In the genomic region with DNA sequence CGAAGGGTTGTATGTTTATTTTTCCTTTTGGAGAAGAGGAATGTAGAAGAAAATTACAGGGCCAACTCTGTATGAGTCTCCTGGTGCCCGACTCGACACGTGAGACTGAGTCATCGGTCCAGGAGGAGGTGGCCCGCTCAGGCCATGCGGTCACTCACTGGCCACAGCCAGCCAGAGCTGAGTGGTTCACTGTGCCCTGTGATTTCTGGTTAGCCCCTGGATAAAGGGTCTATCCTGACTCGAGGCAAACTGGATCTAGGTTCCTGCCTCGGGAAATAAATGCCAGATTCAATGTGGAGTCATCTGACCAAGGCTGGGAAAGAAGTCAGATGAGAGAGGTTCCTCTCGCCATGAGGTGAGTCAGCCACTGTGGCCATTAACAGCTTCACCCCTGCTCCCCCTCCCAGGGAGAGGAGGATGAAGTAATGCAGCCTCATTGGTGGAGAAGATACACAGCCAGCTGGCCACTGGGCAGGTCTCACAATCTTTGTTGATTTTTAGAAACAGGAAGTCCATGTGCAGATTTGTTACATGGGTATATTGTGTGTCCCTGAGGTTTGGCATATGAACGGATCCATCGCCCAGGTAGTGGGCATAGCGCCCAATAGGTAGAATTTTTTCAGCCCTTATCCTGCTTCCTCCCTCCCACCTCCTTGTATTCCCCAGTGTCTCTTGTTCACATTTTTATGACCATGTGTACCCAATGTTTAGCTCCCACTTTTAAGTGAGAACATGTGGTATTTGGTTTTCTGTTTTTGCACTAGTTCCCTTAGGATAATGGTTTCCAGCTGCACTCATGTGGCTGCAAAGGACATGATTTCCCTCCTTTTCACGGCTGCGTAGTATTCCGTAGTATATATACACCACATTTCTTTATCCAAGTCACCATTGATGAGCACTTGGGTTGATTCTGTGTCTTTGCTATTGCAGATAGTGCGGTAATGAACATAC, we compare ENCODE assay signal across 1 cellular context.
TF ChIP-seq lines count a peak whose summit lies in the region.

No MANE protein-coding gene starts in this region.

TF ChIP-seq in HepG2, 621 proteins besides CTCF, POLR2A, EP300 and RAD21 (continues in another document):
- TF ChIP-seq EHMT2 (IDR thresholded peaks at IDR 0.05; ENCODE audit: borderline replicate concordance, low read depth, low read length), result no peak
- TF ChIP-seq BATF2 (CRISPR knock-in tag; IDR thresholded peaks at IDR 0.05), result no peak
- TF ChIP-seq, protein P1, sequence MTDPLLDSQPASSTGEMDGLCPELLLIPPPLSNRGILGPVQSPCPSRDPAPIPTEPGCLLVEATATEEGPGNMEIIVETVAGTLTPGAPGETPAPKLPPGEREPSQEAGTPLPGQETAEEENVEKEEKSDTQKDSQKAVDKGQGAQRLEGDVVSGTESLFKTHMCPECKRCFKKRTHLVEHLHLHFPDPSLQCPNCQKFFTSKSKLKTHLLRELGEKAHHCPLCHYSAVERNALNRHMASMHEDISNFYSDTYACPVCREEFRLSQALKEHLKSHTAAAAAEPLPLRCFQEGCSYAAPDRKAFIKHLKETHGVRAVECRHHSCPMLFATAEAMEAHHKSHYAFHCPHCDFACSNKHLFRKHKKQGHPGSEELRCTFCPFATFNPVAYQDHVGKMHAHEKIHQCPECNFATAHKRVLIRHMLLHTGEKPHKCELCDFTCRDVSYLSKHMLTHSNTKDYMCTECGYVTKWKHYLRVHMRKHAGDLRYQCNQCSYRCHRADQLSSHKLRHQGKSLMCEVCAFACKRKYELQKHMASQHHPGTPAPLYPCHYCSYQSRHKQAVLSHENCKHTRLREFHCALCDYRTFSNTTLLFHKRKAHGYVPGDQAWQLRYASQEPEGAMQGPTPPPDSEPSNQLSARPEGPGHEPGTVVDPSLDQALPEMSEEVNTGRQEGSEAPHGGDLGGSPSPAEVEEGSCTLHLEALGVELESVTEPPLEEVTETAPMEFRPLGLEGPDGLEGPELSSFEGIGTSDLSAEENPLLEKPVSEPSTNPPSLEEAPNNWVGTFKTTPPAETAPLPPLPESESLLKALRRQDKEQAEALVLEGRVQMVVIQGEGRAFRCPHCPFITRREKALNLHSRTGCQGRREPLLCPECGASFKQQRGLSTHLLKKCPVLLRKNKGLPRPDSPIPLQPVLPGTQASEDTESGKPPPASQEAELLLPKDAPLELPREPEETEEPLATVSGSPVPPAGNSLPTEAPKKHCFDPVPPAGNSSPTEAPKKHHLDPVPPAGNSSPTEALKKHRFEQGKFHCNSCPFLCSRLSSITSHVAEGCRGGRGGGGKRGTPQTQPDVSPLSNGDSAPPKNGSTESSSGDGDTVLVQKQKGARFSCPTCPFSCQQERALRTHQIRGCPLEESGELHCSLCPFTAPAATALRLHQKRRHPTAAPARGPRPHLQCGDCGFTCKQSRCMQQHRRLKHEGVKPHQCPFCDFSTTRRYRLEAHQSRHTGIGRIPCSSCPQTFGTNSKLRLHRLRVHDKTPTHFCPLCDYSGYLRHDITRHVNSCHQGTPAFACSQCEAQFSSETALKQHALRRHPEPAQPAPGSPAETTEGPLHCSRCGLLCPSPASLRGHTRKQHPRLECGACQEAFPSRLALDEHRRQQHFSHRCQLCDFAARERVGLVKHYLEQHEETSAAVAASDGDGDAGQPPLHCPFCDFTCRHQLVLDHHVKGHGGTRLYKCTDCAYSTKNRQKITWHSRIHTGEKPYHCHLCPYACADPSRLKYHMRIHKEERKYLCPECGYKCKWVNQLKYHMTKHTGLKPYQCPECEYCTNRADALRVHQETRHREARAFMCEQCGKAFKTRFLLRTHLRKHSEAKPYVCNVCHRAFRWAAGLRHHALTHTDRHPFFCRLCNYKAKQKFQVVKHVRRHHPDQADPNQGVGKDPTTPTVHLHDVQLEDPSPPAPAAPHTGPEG (CRISPR knock-in tag; IDR thresholded peaks at IDR 0.05), result no peak
- TF ChIP-seq IRX3 (CRISPR knock-in tag; IDR thresholded peaks at IDR 0.05; ENCODE audit: borderline replicate concordance, low read depth), result no peak
- no peak for TF ChIP-seq ZSCAN5A (CRISPR knock-in tag; IDR thresholded peaks at IDR 0.05; ENCODE audit: borderline replicate concordance)
- no peak for TF ChIP-seq AFF4 (CRISPR knock-in tag; IDR thresholded peaks at IDR 0.05)
- TF ChIP-seq, protein P2, sequence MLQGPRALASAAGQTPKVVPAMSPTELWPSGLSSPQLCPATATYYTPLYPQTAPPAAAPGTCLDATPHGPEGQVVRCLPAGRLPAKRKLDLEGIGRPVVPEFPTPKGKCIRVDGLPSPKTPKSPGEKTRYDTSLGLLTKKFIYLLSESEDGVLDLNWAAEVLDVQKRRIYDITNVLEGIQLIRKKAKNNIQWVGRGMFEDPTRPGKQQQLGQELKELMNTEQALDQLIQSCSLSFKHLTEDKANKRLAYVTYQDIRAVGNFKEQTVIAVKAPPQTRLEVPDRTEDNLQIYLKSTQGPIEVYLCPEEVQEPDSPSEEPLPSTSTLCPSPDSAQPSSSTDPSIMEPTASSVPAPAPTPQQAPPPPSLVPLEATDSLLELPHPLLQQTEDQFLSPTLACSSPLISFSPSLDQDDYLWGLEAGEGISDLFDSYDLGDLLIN (CRISPR knock-in tag; IDR thresholded peaks at IDR 0.05; ENCODE audit: borderline replicate concordance), result no peak
- peak; percentile 21; the same call in 1 of the 2 replicates for TF ChIP-seq MAX (IDR thresholded peaks at IDR 0.05)
- TF ChIP-seq ZMYM4 (CRISPR knock-in tag; IDR thresholded peaks at IDR 0.05), result no peak
- TF ChIP-seq, protein P3, sequence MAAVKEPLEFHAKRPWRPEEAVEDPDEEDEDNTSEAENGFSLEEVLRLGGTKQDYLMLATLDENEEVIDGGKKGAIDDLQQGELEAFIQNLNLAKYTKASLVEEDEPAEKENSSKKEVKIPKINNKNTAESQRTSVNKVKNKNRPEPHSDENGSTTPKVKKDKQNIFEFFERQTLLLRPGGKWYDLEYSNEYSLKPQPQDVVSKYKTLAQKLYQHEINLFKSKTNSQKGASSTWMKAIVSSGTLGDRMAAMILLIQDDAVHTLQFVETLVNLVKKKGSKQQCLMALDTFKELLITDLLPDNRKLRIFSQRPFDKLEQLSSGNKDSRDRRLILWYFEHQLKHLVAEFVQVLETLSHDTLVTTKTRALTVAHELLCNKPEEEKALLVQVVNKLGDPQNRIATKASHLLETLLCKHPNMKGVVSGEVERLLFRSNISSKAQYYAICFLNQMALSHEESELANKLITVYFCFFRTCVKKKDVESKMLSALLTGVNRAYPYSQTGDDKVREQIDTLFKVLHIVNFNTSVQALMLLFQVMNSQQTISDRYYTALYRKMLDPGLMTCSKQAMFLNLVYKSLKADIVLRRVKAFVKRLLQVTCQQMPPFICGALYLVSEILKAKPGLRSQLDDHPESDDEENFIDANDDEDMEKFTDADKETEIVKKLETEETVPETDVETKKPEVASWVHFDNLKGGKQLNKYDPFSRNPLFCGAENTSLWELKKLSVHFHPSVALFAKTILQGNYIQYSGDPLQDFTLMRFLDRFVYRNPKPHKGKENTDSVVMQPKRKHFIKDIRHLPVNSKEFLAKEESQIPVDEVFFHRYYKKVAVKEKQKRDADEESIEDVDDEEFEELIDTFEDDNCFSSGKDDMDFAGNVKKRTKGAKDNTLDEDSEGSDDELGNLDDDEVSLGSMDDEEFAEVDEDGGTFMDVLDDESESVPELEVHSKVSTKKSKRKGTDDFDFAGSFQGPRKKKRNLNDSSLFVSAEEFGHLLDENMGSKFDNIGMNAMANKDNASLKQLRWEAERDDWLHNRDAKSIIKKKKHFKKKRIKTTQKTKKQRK (IDR thresholded peaks at IDR 0.05; ENCODE audit: low read length), result no peak
- no peak for TF ChIP-seq ZKSCAN5 (CRISPR knock-in tag; IDR thresholded peaks at IDR 0.05)
- TF ChIP-seq, protein P4, sequence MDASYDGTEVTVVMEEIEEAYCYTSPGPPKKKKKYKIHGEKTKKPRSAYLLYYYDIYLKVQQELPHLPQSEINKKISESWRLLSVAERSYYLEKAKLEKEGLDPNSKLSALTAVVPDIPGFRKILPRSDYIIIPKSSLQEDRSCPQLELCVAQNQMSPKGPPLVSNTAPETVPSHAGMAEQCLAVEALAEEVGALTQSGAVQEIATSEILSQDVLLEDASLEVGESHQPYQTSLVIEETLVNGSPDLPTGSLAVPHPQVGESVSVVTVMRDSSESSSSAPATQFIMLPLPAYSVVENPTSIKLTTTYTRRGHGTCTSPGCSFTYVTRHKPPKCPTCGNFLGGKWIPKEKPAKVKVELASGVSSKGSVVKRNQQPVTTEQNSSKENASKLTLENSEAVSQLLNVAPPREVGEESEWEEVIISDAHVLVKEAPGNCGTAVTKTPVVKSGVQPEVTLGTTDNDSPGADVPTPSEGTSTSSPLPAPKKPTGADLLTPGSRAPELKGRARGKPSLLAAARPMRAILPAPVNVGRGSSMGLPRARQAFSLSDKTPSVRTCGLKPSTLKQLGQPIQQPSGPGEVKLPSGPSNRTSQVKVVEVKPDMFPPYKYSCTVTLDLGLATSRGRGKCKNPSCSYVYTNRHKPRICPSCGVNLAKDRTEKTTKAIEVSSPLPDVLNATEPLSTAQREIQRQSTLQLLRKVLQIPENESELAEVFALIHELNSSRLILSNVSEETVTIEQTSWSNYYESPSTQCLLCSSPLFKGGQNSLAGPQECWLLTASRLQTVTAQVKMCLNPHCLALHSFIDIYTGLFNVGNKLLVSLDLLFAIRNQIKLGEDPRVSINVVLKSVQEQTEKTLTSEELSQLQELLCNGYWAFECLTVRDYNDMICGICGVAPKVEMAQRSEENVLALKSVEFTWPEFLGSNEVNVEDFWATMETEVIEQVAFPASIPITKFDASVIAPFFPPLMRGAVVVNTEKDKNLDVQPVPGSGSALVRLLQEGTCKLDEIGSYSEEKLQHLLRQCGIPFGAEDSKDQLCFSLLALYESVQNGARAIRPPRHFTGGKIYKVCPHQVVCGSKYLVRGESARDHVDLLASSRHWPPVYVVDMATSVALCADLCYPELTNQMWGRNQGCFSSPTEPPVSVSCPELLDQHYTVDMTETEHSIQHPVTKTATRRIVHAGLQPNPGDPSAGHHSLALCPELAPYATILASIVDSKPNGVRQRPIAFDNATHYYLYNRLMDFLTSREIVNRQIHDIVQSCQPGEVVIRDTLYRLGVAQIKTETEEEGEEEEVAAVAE (CRISPR knock-in tag; IDR thresholded peaks at IDR 0.05; ENCODE audit: borderline replicate concordance), result no peak
- no peak for TF ChIP-seq ARHGAP35 (CRISPR knock-in tag; IDR thresholded peaks at IDR 0.05; ENCODE audit: borderline replicate concordance)
- TF ChIP-seq ZFP36L1 (CRISPR knock-in tag; IDR thresholded peaks at IDR 0.05), result no peak
- TF ChIP-seq ZZZ3 (CRISPR knock-in tag; IDR thresholded peaks at IDR 0.05; ENCODE audit: borderline replicate concordance), result no peak
- TF ChIP-seq ZNF7 (CRISPR knock-in tag; IDR thresholded peaks at IDR 0.05), result peak; percentile 68; the same call in 1 of the 2 replicates
- TF ChIP-seq AHR (CRISPR knock-in tag; IDR thresholded peaks at IDR 0.05), result 0 out of 2 replicates have a peak, but pooled peaks have one; percentile 17
- TF ChIP-seq CERS6 (CRISPR knock-in tag; IDR thresholded peaks at IDR 0.05), result no peak
- TF ChIP-seq MED13 (CRISPR knock-in tag; IDR thresholded peaks at IDR 0.05), result no peak
- no peak for TF ChIP-seq TAF15 (IDR thresholded peaks at IDR 0.05; ENCODE audit: low read depth, low read length, poor library complexity, severe bottlenecking)
- TF ChIP-seq, protein P5, sequence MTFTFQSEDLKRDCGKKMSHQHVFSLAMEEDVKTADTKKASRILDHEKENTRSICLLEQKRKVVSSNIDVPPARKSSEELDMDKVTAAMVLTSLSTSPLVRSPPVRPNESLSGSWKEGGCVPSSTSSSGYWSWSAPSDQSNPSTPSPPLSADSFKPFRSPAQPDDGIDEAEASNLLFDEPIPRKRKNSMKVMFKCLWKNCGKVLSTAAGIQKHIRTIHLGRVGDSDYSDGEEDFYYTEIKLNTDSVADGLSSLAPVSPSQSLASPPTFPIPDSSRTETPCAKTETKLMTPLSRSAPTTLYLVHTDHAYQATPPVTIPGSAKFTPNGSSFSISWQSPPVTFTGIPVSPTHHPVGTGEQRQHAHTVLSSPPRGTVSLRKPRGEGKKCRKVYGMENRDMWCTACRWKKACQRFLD (CRISPR knock-in tag; IDR thresholded peaks at IDR 0.05; ENCODE audit: borderline replicate concordance), result no peak
